In genomic region chr10:34704526-34705184, GRCh38 we compare ENCODE assay signal across 1 cellular context.
TF ChIP-seq lines count a peak whose summit lies in the region.

No MANE protein-coding gene starts in this region.

TF ChIP-seq in HepG2, 621 proteins besides CTCF, POLR2A, EP300 and RAD21:
- no peak for TF ChIP-seq BCLAF1 (IDR thresholded peaks at IDR 0.05)
- peak; percentile 58 for TF ChIP-seq MAFF (IDR thresholded peaks at IDR 0.05; ENCODE audit: low read depth, low read length)
- TF ChIP-seq AHDC1 (CRISPR knock-in tag; IDR thresholded peaks at IDR 0.05; ENCODE audit: borderline replicate concordance), result no peak
- TF ChIP-seq ISX (CRISPR knock-in tag; conservative IDR thresholded peaks at IDR 0.05), result no peak
- no peak for TF ChIP-seq AGO2 (optimal IDR thresholded peaks at IDR 0.05; ENCODE audit: low read depth, low read length)
- TF ChIP-seq MAFK (conservative IDR thresholded peaks at IDR 0.05 in 1 of 2, IDR thresholded peaks at IDR 0.05 in 1 of 2; ENCODE audit: low read length in 2 of 2), result peak; percentile 48 to 51
